8 cellular contexts compared by ENCODE assay signal in the genomic region with DNA sequence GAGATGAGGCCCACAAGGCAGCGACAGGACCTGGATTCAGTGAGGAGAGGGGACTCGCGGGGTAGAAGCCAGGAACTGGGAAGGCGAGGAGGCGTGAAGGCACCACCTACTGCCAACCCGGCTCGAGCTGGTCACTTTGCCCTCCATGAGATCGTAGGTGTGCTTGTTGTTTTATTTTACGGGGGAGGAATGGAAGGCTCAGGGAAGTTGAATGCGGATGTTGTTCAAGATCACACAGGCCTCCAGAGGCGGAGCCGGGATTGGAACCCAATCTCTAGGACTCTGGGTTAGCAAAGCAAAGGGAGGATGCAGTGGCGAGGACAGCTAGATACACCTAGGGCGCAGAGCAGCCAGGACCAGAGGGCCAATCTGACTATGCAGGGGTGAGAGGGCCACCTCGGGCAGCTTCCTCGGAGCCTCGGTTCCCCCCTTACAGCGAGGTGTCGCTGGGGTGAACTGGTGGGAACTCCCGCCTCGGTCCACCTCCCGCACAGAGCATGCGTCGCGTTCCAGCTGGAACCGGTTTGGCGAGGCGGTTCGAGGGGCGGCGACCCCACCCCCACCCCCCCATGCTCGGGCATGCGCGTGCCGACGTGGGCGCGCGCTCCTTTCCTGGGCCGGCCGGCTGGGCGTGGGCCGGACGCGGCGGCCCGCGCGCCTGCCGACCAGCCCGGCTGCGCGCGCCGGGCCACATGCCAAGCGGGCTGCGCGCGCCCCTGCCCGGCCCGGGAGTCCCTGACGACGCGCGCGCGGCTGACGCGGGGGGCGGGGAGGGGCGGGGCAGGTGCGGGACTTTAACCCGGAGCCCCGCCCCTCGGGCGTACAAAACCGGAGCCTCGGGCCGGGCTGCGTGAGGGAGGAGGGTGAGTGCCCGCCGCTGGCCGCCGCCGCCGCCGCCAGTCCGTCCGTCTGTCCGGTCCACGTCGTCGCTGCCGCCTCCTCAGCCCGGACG.
DNase-seq lines count a peak whose midpoint lies in the region; ATAC-seq and TF ChIP-seq lines count a peak whose summit lies in the region.

No MANE protein-coding gene starts in this region.

- BruUV-seq in Caco-2 (replicated peaks; lab: Mats Ljungman, UMichigan), result TSS peak; percentile 99

- intact Hi-C loops in Caco-2 (cut with micrococcal nuclease; ENCODE audit: unreplicated experiment), result loop anchor here (2.0 kb wide), 1 partner anchor 20 kb away; no protein-coding TSS in a partner anchor

- H3K27ac Mint-ChIP-seq in Caco-2 (ENCODE audit: unreplicated experiment) (peak overlapping the region; percentile 86), endodermal cell (peak overlapping the region; percentile 83), mesothelial cell of epicardium (peak overlapping the region; percentile 88)

- H3K4me3 Mint-ChIP-seq in Caco-2 (ENCODE audit: unreplicated experiment), result peak overlapping the region; percentile 98
- H3K4me3 Mint-ChIP-seq in endodermal cell, result peak overlapping the region; percentile 89
- H3K4me3 Mint-ChIP-seq in mesothelial cell of epicardium, result peak overlapping the region; percentile 60

- H3K9me3 ChIP-seq in Caco-2 (no peaks in the 10 kb centered on the region), endodermal cell (ENCODE audit: control insufficient read depth, low read length) (no peaks in the 10 kb centered on the region)

- no peaks in the 10 kb centered on the region for H3K27me3 ChIP-seq in Caco-2 (replicated peaks; ENCODE audit: control insufficient read depth, insufficient read depth, low read length)
- no peaks in the 10 kb centered on the region for H3K27me3 ChIP-seq in endodermal cell (ENCODE audit: control insufficient read depth, insufficient read depth, low read length, poor library complexity, severe bottlenecking)

- H3K36me3 Mint-ChIP-seq in Caco-2 (ENCODE audit: insufficient read depth, unreplicated experiment) (peaks cover 30% of the 10 kb centered on the region), endodermal cell (ENCODE audit: low read depth) (no peaks in the 10 kb centered on the region), mesothelial cell of epicardium (no peaks in the 10 kb centered on the region)

- H3K27ac ChIP-seq in endodermal cell (ENCODE audit: low read depth, low read length), result peak overlapping the region; percentile 73

- peak overlapping the region; percentile 61 for H3K4me3 ChIP-seq in Caco-2 (ENCODE audit: low read depth, low read length)
- peak overlapping the region; percentile 45 for H3K4me3 ChIP-seq in endodermal cell (ENCODE audit: low read length)

- no peaks in the 10 kb centered on the region for H3K27me3 Mint-ChIP-seq in Caco-2 (ENCODE audit: insufficient read depth, unreplicated experiment)
- peaks cover 2% of the 10 kb centered on the region for H3K27me3 Mint-ChIP-seq in endodermal cell (ENCODE audit: insufficient read depth)
- H3K27me3 Mint-ChIP-seq in mesothelial cell of epicardium (ENCODE audit: low read depth), result no peaks in the 10 kb centered on the region

- peaks cover 49% of the 10 kb centered on the region for H3K4me1 ChIP-seq in Caco-2
- peaks cover 19% of the 10 kb centered on the region for H3K4me1 ChIP-seq in endodermal cell (ENCODE audit: control insufficient read depth, insufficient read depth, low read length)

- H3K4me1 Mint-ChIP-seq in Caco-2 (ENCODE audit: low read depth, unreplicated experiment) (peaks cover 31% of the 10 kb centered on the region), endodermal cell (peaks cover 23% of the 10 kb centered on the region), mesothelial cell of epicardium (peaks cover 30% of the 10 kb centered on the region)

- H3K9me3 Mint-ChIP-seq in Caco-2 (ENCODE audit: unreplicated experiment), result no peaks in the 10 kb centered on the region
- H3K9me3 Mint-ChIP-seq in endodermal cell, result no peaks in the 10 kb centered on the region
- H3K9me3 Mint-ChIP-seq in mesothelial cell of epicardium, result no peaks in the 10 kb centered on the region

- CTCF ChIA-PET in Caco-2 (lab: Charles Lee), result interaction anchor here (0.6 to 0.8 kb wide), 2 partner anchors 61 to 322 kb away, joined by 3 to 4 read pairs; no protein-coding TSS in a partner anchor

- POLR2A ChIA-PET in Caco-2 (lab: Charles Lee), result interaction anchor here (0.5 to 1.0 kb wide), 5 partner anchors 107 to 1500 kb away, joined by 3 to 5 read pairs (median 4); a partner anchor contains a TSS

- TF ChIP-seq CTCF in Caco-2 (IDR thresholded peaks at IDR 0.05; ENCODE audit: insufficient read depth in 1 of 2, low read depth in 1 of 2, low read length in 1 of 2, severe bottlenecking in 1 of 2, unreplicated experiment in 1 of 2) (peak in 1 of 2 experiments; percentile 16), endodermal cell (conservative IDR thresholded peaks at IDR 0.05) (no peak), mesothelial cell of epicardium (IDR thresholded peaks at IDR 0.05; ENCODE audit: unreplicated experiment) (no peak)

- peak; percentile 97 to 98 for DNase-seq in Caco-2
- peak; percentile 84 for DNase-seq in HT1080 (ENCODE audit: low read depth)
- DNase-seq in NOMO-1 treated with dmso at 0.1 percent for 144 hours (lab: John Stamatoyannopoulos, UW; ENCODE audit: unreplicated experiment), result peak; percentile 91
- DNase-seq in activated CD8-positive, alpha-beta memory T cell treated with anti-CD3 and anti-CD28 coated beads, Interleukin-2, amount 50 U/mL, for 24 hours (ENCODE audit: extremely low read depth), result peak; percentile 68
- peak; percentile 96 for DNase-seq in endodermal cell
- peak; percentile 84 to 94 for DNase-seq in mesothelial cell of epicardium (ENCODE audit: low spot score in 2 of 2, unreplicated experiment in 2 of 2)
- DNase-seq in stimulated activated CD8-positive, alpha-beta memory T cell treated with anti-CD3 and anti-CD28 coated beads, Interleukin-15, amount 100 ng/mL, for 24 hours (ENCODE audit: low read depth), result peak; percentile 73

- 13 to 57% methylated on average over 16 to 94 of the region's 96 CpGs for WGBS in endodermal cell (ENCODE audit: insufficient coverage in 1 of 2, insufficient read length in 1 of 2), 2 experiments

- peak overlapping the region; percentile 51 for H3K9ac ChIP-seq in endodermal cell (ENCODE audit: extremely low read depth, low read length, poor library complexity, severe bottlenecking)

- peak; percentile 51 for ATAC-seq in GM21367 (IDR thresholded peaks at IDR 0.05; ENCODE audit: unreplicated experiment)

- H3K36me3 ChIP-seq in Caco-2 (ENCODE audit: control insufficient read depth, insufficient read depth, low read length) (no peaks in the 10 kb centered on the region; the same call in 1 of the 2 replicates), endodermal cell (ENCODE audit: control insufficient read depth, insufficient read depth, low read length) (peaks cover 3% of the 10 kb centered on the region)

Comparison
In these comparisons a context has a peak if more than half of its experiments do, and no peak if none do; other contexts are left out.
1. Peak in every context shown above with its lines: DNase-seq, ATAC-seq, H3K4me3 ChIP-seq and H3K27ac ChIP-seq.